1 cellular context compared by ENCODE assay signal in genomic region chr15:81174759-81175327, GRCh38.
TF ChIP-seq lines count a peak whose summit lies in the region.

No MANE protein-coding gene starts in this region.

TF ChIP-seq in GM23338, 12 proteins besides CTCF, POLR2A, EP300 and RAD21:
- TF ChIP-seq ZNF114 (CRISPR knock-in tag; IDR thresholded peaks at IDR 0.05) (no peak), CREB1 (CRISPR knock-in tag; IDR thresholded peaks at IDR 0.05; ENCODE audit: low read depth) (no peak), JUNB (IDR thresholded peaks at IDR 0.05; ENCODE audit: unreplicated experiment) (no peak), POLR2AphosphoS5 (IDR thresholded peaks at IDR 0.05; ENCODE audit: low read depth) (no peak), ZNF331 (CRISPR knock-in tag; IDR thresholded peaks at IDR 0.05; ENCODE audit: low read depth) (no peak), EZH2 (IDR thresholded peaks at IDR 0.05; ENCODE audit: low read depth, unreplicated experiment) (no peak), EZH2phosphoT487 (IDR thresholded peaks at IDR 0.05; ENCODE audit: unreplicated experiment) (no peak), NANOG (IDR thresholded peaks at IDR 0.05; ENCODE audit: borderline replicate concordance) (no peak), STAT1 (IDR thresholded peaks at IDR 0.05; ENCODE audit: unreplicated experiment) (no peak)
- TF ChIP-seq, protein P1, sequence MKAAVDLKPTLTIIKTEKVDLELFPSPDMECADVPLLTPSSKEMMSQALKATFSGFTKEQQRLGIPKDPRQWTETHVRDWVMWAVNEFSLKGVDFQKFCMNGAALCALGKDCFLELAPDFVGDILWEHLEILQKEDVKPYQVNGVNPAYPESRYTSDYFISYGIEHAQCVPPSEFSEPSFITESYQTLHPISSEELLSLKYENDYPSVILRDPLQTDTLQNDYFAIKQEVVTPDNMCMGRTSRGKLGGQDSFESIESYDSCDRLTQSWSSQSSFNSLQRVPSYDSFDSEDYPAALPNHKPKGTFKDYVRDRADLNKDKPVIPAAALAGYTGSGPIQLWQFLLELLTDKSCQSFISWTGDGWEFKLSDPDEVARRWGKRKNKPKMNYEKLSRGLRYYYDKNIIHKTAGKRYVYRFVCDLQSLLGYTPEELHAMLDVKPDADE (IDR thresholded peaks at IDR 0.05): no peak
- TF ChIP-seq, protein P2, sequence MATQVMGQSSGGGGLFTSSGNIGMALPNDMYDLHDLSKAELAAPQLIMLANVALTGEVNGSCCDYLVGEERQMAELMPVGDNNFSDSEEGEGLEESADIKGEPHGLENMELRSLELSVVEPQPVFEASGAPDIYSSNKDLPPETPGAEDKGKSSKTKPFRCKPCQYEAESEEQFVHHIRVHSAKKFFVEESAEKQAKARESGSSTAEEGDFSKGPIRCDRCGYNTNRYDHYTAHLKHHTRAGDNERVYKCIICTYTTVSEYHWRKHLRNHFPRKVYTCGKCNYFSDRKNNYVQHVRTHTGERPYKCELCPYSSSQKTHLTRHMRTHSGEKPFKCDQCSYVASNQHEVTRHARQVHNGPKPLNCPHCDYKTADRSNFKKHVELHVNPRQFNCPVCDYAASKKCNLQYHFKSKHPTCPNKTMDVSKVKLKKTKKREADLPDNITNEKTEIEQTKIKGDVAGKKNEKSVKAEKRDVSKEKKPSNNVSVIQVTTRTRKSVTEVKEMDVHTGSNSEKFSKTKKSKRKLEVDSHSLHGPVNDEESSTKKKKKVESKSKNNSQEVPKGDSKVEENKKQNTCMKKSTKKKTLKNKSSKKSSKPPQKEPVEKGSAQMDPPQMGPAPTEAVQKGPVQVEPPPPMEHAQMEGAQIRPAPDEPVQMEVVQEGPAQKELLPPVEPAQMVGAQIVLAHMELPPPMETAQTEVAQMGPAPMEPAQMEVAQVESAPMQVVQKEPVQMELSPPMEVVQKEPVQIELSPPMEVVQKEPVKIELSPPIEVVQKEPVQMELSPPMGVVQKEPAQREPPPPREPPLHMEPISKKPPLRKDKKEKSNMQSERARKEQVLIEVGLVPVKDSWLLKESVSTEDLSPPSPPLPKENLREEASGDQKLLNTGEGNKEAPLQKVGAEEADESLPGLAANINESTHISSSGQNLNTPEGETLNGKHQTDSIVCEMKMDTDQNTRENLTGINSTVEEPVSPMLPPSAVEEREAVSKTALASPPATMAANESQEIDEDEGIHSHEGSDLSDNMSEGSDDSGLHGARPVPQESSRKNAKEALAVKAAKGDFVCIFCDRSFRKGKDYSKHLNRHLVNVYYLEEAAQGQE (IDR thresholded peaks at IDR 0.05; ENCODE audit: unreplicated experiment): no peak
- TF ChIP-seq, protein P3, sequence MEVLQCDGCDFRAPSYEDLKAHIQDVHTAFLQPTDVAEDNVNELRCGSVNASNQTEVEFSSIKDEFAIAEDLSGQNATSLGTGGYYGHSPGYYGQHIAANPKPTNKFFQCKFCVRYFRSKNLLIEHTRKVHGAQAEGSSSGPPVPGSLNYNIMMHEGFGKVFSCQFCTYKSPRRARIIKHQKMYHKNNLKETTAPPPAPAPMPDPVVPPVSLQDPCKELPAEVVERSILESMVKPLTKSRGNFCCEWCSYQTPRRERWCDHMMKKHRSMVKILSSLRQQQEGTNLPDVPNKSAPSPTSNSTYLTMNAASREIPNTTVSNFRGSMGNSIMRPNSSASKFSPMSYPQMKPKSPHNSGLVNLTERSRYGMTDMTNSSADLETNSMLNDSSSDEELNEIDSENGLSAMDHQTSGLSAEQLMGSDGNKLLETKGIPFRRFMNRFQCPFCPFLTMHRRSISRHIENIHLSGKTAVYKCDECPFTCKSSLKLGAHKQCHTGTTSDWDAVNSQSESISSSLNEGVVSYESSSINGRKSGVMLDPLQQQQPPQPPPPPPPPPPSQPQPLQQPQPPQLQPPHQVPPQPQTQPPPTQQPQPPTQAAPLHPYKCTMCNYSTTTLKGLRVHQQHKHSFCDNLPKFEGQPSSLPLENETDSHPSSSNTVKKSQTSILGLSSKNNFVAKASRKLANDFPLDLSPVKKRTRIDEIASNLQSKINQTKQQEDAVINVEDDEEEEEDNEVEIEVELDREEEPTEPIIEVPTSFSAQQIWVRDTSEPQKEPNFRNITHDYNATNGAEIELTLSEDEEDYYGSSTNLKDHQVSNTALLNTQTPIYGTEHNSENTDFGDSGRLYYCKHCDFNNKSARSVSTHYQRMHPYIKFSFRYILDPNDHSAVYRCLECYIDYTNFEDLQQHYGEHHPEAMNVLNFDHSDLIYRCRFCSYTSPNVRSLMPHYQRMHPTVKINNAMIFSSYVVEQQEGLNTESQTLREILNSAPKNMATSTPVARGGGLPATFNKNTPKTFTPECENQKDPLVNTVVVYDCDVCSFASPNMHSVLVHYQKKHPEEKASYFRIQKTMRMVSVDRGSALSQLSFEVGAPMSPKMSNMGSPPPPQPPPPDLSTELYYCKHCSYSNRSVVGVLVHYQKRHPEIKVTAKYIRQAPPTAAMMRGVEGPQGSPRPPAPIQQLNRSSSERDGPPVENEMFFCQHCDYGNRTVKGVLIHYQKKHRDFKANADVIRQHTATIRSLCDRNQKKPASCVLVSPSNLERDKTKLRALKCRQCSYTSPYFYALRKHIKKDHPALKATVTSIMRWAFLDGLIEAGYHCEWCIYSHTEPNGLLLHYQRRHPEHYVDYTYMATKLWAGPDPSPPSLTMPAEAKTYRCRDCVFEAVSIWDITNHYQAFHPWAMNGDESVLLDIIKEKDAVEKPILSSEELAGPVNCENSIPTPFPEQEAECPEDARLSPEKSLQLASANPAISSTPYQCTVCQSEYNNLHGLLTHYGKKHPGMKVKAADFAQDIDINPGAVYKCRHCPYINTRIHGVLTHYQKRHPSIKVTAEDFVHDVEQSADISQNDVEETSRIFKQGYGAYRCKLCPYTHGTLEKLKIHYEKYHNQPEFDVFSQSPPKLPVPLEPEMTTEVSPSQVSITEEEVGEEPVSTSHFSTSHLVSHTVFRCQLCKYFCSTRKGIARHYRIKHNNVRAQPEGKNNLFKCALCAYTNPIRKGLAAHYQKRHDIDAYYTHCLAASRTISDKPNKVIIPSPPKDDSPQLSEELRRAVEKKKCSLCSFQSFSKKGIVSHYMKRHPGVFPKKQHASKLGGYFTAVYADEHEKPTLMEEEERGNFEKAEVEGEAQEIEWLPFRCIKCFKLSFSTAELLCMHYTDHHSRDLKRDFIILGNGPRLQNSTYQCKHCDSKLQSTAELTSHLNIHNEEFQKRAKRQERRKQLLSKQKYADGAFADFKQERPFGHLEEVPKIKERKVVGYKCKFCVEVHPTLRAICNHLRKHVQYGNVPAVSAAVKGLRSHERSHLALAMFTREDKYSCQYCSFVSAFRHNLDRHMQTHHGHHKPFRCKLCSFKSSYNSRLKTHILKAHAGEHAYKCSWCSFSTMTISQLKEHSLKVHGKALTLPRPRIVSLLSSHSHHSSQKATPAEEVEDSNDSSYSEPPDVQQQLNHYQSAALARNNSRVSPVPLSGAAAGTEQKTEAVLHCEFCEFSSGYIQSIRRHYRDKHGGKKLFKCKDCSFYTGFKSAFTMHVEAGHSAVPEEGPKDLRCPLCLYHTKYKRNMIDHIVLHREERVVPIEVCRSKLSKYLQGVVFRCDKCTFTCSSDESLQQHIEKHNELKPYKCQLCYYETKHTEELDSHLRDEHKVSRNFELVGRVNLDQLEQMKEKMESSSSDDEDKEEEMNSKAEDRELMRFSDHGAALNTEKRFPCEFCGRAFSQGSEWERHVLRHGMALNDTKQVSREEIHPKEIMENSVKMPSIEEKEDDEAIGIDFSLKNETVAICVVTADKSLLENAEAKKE (CRISPR knock-in tag; IDR thresholded peaks at IDR 0.05): no peak
